In the genomic region with DNA sequence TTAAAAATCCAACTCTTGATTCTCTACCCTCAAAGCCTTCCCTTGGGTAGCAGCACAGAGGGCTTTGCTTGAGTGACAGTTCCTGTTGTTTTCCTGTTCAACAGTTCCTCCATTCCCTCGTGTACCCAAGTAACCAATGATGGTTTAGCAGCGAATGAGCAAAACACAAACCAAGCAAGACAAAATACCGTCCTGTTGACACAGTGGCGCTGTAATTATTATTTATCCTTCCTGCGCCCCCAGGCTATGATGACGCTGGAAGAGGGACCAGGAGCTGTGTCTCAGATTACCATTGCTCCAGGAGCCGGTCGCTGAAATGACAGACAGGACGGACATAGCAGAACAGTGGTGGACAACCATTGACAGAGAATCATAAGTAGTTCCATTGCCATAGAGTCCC, we compare ENCODE assay signal across 17 cellular contexts.
DNase-seq lines count a peak whose midpoint lies in the region; ATAC-seq lines count a peak whose summit lies in the region.
"Had no signal": no experiment of that assay in that cellular context is flagged by ENCODE, and none has a peak within 500 bp of the region (broad histone marks: within the 10 kb centered on the region; RNA-seq: fewer than 3 reads in every experiment).

No MANE protein-coding gene starts in this region.

- peak; percentile 8 for DNase-seq in NCI-H1092 treated with DMSO at 0.1 percent for 48 hours (lab: John Stamatoyannopoulos, UW)
- no peak for DNase-seq in NCI-H1092 (lab: John Stamatoyannopoulos, UW)
- peak; percentile 42 for DNase-seq in M059J (ENCODE audit: low read depth)
- DNase-seq in NCI-H2227 treated with DMSO at 0.1 percent for 48 hours (lab: John Stamatoyannopoulos, UW): peak; percentile 25
- DNase-seq in islet precursor cell: peak; percentile 88
- DNase-seq in stimulated activated CD4-positive, alpha-beta T cell treated with anti-CD3 and anti-CD28 coated beads, Interleukin-15, amount 100 ng/mL, for 24 hours: no peak
- no peak for DNase-seq in T1000 (lab: John Stamatoyannopoulos, UW)
- no peak for DNase-seq in left colon
- DNase-seq: 8988T; activated effector memory CD4-positive, alpha-beta T cell treated with anti-CD3 and anti-CD28 coated beads, Interleukin-2, amount 50 U/mL, for 16 hours; central memory CD4-positive, alpha-beta T cell; H9; left cardiac atrium; midbrain; NCI-H2171; psoas muscle; stimulated activated CD4-positive, alpha-beta T cell treated with anti-CD3 and anti-CD28 coated beads, Interleukin-4, amount 100 ng/mL, for 24 hours had no signal

- ATAC-seq in left colon: no peak
- ATAC-seq: left cardiac atrium, psoas muscle had no signal

- intact Hi-C loops in left colon (cut with DNase I, micrococcal nuclease): no loop called here

Comparison
In these comparisons a context has a peak if more than half of its experiments do, and no peak if none do; other contexts are left out.
1. DNase-seq: peak in NCI-H1092 treated with DMSO at 0.1 percent for 48 hours (single experiment), M059J (single experiment), NCI-H2227 treated with DMSO at 0.1 percent for 48 hours (single experiment) and islet precursor cell (single experiment); none in NCI-H1092 (single experiment), stimulated activated CD4-positive, alpha-beta T cell treated with anti-CD3 and anti-CD28 coated beads, Interleukin-15, amount 100 ng/mL, for 24 hours (single experiment), T1000 (single experiment) and left colon (0 of 2).